Comparison of ENCODE assay signal across 11 cellular contexts in genomic region chr6:82954937-82955577, GRCh38.
DNase-seq lines count a peak whose midpoint lies in the region; ATAC-seq and TF ChIP-seq lines count a peak whose summit lies in the region.
"Had no signal": no experiment of that assay in that cellular context is flagged by ENCODE, and none has a peak within 500 bp of the region (broad histone marks: within the 10 kb centered on the region; RNA-seq: fewer than 3 reads in every experiment).

No MANE protein-coding gene starts in this region.

- H3K36me3 ChIP-seq in ACC112 (ENCODE audit: insufficient read depth, low read length) (no peaks in the 10 kb centered on the region), right lobe of liver (no peaks in the 10 kb centered on the region)
- H3K36me3 ChIP-seq: pancreas had no signal

- H2AFZ ChIP-seq in ACC112 (ENCODE audit: low read length, unreplicated experiment) = peak overlapping the region; percentile 4

- in situ Hi-C loops in astrocyte of the spinal cord (cut with HindIII; ENCODE audit: low sequenced_read_pairs) = no loop called here

- peak; percentile 79 for DNase-seq in astrocyte of the spinal cord (ENCODE audit: low read depth, low spot score)
- no peak for DNase-seq in mucosa of gallbladder (ENCODE audit: low spot score)
- DNase-seq in right lobe of liver = no peak
- DNase-seq in substantia nigra (lab: John Stamatoyannopoulos, UW) = no peak
- DNase-seq in UCSD-AML1 (lab: John Stamatoyannopoulos, UW; ENCODE audit: unreplicated experiment) = no peak
- DNase-seq: activated naive CD8-positive, alpha-beta T cell treated with anti-CD3 and anti-CD28 coated beads, Interleukin-2, amount 10 ng/mL, durations not matched to agents 7 days and 5 days; NCI-H1436; pancreas had no signal

- no peaks in the 10 kb centered on the region for H3K9me3 ChIP-seq in right lobe of liver
- H3K9me3 ChIP-seq: pancreas had no signal

- H3K79me2 ChIP-seq in ACC112 (ENCODE audit: control insufficient read depth, insufficient read depth, low read length, unreplicated experiment) = no peaks in the 10 kb centered on the region

- WGBS in right lobe of liver (ENCODE audit: insufficient coverage, low coverage, low lambda C conversion rate, missing lambda C conversion rate) = 100% methylated on average over 3 of the region's 4 CpGs

- no peak for TF ChIP-seq POLR2A in right lobe of liver (IDR thresholded peaks at IDR 0.05)

- H3K4me3 ChIP-seq in ACC112 (ENCODE audit: low read depth, low read length) (peak overlapping the region; percentile 32; the same call in 1 of the 2 replicates), astrocyte of the spinal cord (ENCODE audit: low read depth, low read length) (no peak overlapping the region), right lobe of liver (no peak overlapping the region)
- H3K4me3 ChIP-seq: pancreas had no signal

- peak; percentile 94 for ATAC-seq in GM19455 (IDR thresholded peaks at IDR 0.05; ENCODE audit: unreplicated experiment)
- peak; percentile 54 for ATAC-seq in HG03175 (IDR thresholded peaks at IDR 0.05; ENCODE audit: unreplicated experiment)
- ATAC-seq in right lobe of liver = no peak
- ATAC-seq: pancreas had no signal

- H3K27me3 ChIP-seq in ACC112 (ENCODE audit: insufficient read depth, low read length) (no peaks in the 10 kb centered on the region), right lobe of liver (no peaks in the 10 kb centered on the region)
- H3K27me3 ChIP-seq: pancreas had no signal

- intact Hi-C loops in right lobe of liver (cut with DNase I) = no loop called here

- peaks cover 27% of the 10 kb centered on the region for H3K4me1 ChIP-seq in ACC112 (ENCODE audit: control insufficient read depth, insufficient read depth, low read length, unreplicated experiment)
- H3K4me1 ChIP-seq in right lobe of liver = no peaks in the 10 kb centered on the region
- H3K4me1 ChIP-seq: pancreas had no signal

- TF ChIP-seq CTCF in astrocyte of the spinal cord (IDR thresholded peaks at IDR 0.05; ENCODE audit: low read depth, low read length) (no peak), right lobe of liver (IDR thresholded peaks at IDR 0.05) (no peak)

- H3K27ac ChIP-seq in ACC112 (ENCODE audit: low read depth, low read length) (peak overlapping the region; percentile 80), right lobe of liver (no peak overlapping the region), substantia nigra (ENCODE audit: low read depth, low read length, poor library complexity, severe bottlenecking) (no peak overlapping the region)
- H3K27ac ChIP-seq: pancreas had no signal

Comparison
In these comparisons a context has a peak if more than half of its experiments do, and no peak if none do; other contexts are left out.
1. ATAC-seq: peak in GM19455 (single experiment) and HG03175 (single experiment); none in right lobe of liver (0 of 4).